8 cellular contexts compared by ENCODE assay signal in the genomic region with DNA sequence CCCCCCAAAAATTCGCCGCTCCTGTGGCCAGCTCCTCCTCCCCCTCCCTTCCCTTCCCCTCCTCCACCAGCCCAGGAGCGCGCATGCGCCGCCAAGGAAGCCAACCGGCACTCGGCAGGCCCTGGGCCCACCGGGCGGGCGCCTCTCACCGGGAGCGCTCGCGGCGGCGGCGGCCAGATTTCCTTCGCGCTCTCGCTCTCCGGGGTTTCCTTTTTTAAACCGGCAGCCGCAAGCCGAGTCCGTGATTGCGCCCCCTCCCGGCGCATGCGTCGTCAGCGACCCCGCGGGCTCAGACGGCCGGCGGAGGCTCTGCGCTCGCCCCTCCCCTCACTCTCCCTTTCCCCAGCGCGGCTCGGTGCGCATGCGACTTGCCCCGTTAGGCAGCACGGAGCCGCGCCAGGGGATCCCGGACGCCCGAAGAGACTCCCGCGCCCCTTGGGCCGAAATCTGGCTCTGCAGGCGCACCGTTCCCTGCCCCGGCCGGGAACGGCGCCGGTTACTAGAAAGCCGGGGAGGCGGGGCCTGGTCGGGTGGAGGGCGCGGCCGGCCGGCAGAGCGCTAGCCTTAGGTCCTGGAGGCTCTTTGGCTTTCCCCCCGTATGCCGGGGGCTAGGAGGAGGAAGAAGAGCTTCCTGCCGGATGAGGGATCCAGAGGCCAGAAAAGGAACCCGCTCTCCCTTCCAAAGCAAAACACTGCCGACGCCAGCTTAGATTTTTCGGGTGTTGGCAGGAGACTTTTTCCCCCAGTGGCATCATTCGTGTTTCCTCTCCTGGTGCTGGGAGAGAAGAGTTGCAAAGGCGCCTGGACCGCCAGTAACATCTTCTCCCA. TPM values are rescaled to one million over a fixed set of nuclear protein-coding genes. Genes with fewer than 3 reads are reported as not detected.
DNase-seq lines count a peak whose midpoint lies in the region; ATAC-seq lines count a peak whose summit lies in the region.

A gene with protein sequence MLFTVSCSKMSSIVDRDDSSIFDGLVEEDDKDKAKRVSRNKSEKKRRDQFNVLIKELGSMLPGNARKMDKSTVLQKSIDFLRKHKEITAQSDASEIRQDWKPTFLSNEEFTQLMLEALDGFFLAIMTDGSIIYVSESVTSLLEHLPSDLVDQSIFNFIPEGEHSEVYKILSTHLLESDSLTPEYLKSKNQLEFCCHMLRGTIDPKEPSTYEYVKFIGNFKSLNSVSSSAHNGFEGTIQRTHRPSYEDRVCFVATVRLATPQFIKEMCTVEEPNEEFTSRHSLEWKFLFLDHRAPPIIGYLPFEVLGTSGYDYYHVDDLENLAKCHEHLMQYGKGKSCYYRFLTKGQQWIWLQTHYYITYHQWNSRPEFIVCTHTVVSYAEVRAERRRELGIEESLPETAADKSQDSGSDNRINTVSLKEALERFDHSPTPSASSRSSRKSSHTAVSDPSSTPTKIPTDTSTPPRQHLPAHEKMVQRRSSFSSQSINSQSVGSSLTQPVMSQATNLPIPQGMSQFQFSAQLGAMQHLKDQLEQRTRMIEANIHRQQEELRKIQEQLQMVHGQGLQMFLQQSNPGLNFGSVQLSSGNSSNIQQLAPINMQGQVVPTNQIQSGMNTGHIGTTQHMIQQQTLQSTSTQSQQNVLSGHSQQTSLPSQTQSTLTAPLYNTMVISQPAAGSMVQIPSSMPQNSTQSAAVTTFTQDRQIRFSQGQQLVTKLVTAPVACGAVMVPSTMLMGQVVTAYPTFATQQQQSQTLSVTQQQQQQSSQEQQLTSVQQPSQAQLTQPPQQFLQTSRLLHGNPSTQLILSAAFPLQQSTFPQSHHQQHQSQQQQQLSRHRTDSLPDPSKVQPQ (minus strand): TSS at position 277 of the 828 bp plus-strand sequence. CDS start 64,124 bp downstream, outside the sequence.

- H3K36me3 ChIP-seq in CD8-positive, alpha-beta memory T cell (ENCODE audit: insufficient read depth, low read length), result no peaks in the 10 kb centered on the region

- no peaks in the 10 kb centered on the region for H3K9me3 Mint-ChIP-seq in CD8-positive, alpha-beta memory T cell

- POLR2A ChIA-PET in CD8-positive, alpha-beta memory T cell (lab: Charles Lee), result interaction anchor here (0.6 to 3.1 kb wide), 9 partner anchors 7 to 1427 kb away, joined by 3 to 21 read pairs (median 5); a partner anchor contains a TSS

- peak; percentile 78 to 88 (median 84) for DNase-seq in CD8-positive, alpha-beta memory T cell
- DNase-seq in NCI-H82 (lab: John Stamatoyannopoulos, UW) (peak; percentile 90), medulla oblongata (ENCODE audit: extremely low spot score) (peak; percentile 89)
- peak; percentile 94 for DNase-seq in activated CD8-positive, alpha-beta memory T cell treated with anti-CD3 and anti-CD28 coated beads for 24 hours
- DNase-seq in effector CD8-positive, alpha-beta T cell (lab: John Stamatoyannopoulos, UW), result peak; percentile 72
- DNase-seq in stimulated activated CD8-positive, alpha-beta memory T cell treated with anti-CD3 and anti-CD28 coated beads, Interleukin-12 subunit alpha, Interleukin-12 subunit beta, amount 100 ng/mL, for 1 hour (ENCODE audit: low read depth), result peak; percentile 71

- peak within 1 kb of the TSS; percentile 90 to 98 (median 95) for H3K4me3 Mint-ChIP-seq in CD8-positive, alpha-beta memory T cell

- H3K27me3 Mint-ChIP-seq in CD8-positive, alpha-beta memory T cell, result peaks cover 0 to 6% of the 10 kb centered on the region in 2 donors

- no peaks in the 10 kb centered on the region for H3K9me3 ChIP-seq in CD8-positive, alpha-beta memory T cell (ENCODE audit: low read length)

- H3K4me3 ChIP-seq in CD8-positive, alpha-beta memory T cell (ENCODE audit: low read length), result peak within 1 kb of the TSS; percentile 71

- peaks cover 0 to 6% (median 0%) of the 10 kb centered on the region in 3 donors for H3K36me3 Mint-ChIP-seq in CD8-positive, alpha-beta memory T cell

- no peaks in the 10 kb centered on the region for H3K27me3 ChIP-seq in CD8-positive, alpha-beta memory T cell (ENCODE audit: insufficient read depth, low read length, poor library complexity, severe bottlenecking)

- CTCF ChIA-PET in CD8-positive, alpha-beta memory T cell (lab: Charles Lee), result interaction anchor here (0.7 to 2.6 kb wide), 7 partner anchors 102 to 450 kb away, joined by 3 to 12 read pairs (median 4); a partner anchor contains a TSS

- ATAC-seq in GM19452 (IDR thresholded peaks at IDR 0.05; ENCODE audit: unreplicated experiment) (peak; percentile 76), HG03575 (IDR thresholded peaks at IDR 0.05; ENCODE audit: extremely low read depth, insufficient number of reproducible peaks, low FRiP score, unreplicated experiment) (peak; percentile 51)

- H3K27ac ChIP-seq in CD8-positive, alpha-beta memory T cell (ENCODE audit: low read depth, low read length), result peak within 1 kb of the TSS; percentile 81

- peak within 1 kb of the TSS; percentile 87 to 99 (median 95) for H3K27ac Mint-ChIP-seq in CD8-positive, alpha-beta memory T cell

- peaks cover 29 to 50% (median 43%) of the 10 kb centered on the region in 3 donors for H3K4me1 Mint-ChIP-seq in CD8-positive, alpha-beta memory T cell

- H3K4me1 ChIP-seq in CD8-positive, alpha-beta memory T cell (ENCODE audit: insufficient read depth, low read length), result peaks cover 6% of the 10 kb centered on the region

RNA-seq across cellular contexts. Expression of the gene that starts here (rescaled TPM):
- total RNA-seq in CD8-positive, alpha-beta memory T cell, result 10 to 100 TPM; 13.3 to 16.4 TPM
- 4.5 TPM for polyA plus RNA-seq in CD8-positive, alpha-beta memory T cell

Comparison
In these comparisons a context has a peak if more than half of its experiments do, and no peak if none do; other contexts are left out.
1. Peak in every context shown above with its lines: DNase-seq, ATAC-seq, H3K4me3 ChIP-seq and H3K27ac ChIP-seq.